In the genomic region with DNA sequence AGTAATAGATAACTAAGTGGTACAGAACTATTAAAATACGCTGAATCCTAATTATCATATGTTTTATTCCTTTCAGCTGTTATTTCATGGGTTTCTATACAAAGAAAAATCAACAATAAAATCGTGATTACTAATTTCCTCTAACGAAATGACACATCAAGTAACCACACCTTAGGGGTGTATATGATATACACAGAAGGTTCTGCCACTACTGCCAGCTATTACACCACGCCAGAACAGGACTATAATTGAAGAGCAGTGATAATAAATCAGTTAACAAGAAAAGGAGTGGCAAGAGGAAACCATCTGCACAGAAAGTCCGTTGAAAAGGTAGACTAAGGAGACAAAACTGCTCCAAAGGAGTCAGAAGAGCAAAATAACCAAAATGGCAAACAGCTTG, we compare ENCODE assay signal across 12 cellular contexts. TPM values are rescaled to one million over a fixed set of nuclear protein-coding genes. Genes with fewer than 3 reads are reported as not detected.
A peak's percentile ranks its signal among the peaks of the same experiment; 100 is the strongest.
DNase-seq lines count a peak whose midpoint lies in the region; ATAC-seq and TF ChIP-seq lines count a peak whose summit lies in the region.
"Had no signal": no experiment of that assay in that cellular context is flagged by ENCODE, and none has a peak within 500 bp of the region (broad histone marks: within the 10 kb centered on the region; RNA-seq: fewer than 3 reads in every experiment).

No MANE protein-coding gene starts in this region.

- H3K4me3 Mint-ChIP-seq in T-helper 2 cell treated with Interferon-gamma antibody and Interleukin-4, amounts not matched to agents 5 μg/mL and 100 μg/mL, for 36 hours, result peak overlapping the region; percentile 79

- H3K4me3 ChIP-seq in BLaER1 treated with 17β-estradiol and CSF1 and Interleukin-3, amounts not matched to agents 10 nM and 100 nM, result no peak overlapping the region
- no peak overlapping the region for H3K4me3 ChIP-seq in HUES64 (ENCODE audit: low read length)

- H3K9me3 Mint-ChIP-seq in T-helper 2 cell treated with Interferon-gamma antibody and Interleukin-4, amounts not matched to agents 5 μg/mL and 100 μg/mL, for 36 hours, result no peaks in the 10 kb centered on the region

- ATAC-seq in foreskin keratinocyte (peak; percentile 9), HG03521 (IDR thresholded peaks at IDR 0.05; ENCODE audit: unreplicated experiment) (no peak)

- H3K27ac ChIP-seq in BLaER1 treated with 17β-estradiol and CSF1 and Interleukin-3, amounts not matched to agents 10 nM and 100 nM, result peak overlapping the region in 1 of 11 experiments; percentile 35; a peak in 2 of 22 replicates
- H3K27ac ChIP-seq in HUES64 (ENCODE audit: low read depth, low read length) (no peak overlapping the region), foreskin keratinocyte (peak overlapping the region; percentile 45)

- peaks cover 9 to 63% (median 33%) of the 10 kb centered on the region in 11 experiments; a peak in 21 of 22 replicates for H3K36me3 ChIP-seq in BLaER1 treated with 17β-estradiol and CSF1 and Interleukin-3, amounts not matched to agents 10 nM and 100 nM
- H3K36me3 ChIP-seq in HUES64 (ENCODE audit: insufficient read depth, low read length), result peaks cover 10% of the 10 kb centered on the region

- H3K36me3 Mint-ChIP-seq in T-helper 2 cell treated with Interferon-gamma antibody and Interleukin-4, amounts not matched to agents 5 μg/mL and 100 μg/mL, for 36 hours (ENCODE audit: low read depth), result peaks cover 26% of the 10 kb centered on the region

- no peak overlapping the region for H3K9ac ChIP-seq in BLaER1 treated with 17β-estradiol and CSF1 and Interleukin-3, amounts not matched to agents 10 nM and 100 nM
- peak overlapping the region; percentile 11; the same call in 1 of the 2 replicates for H3K9ac ChIP-seq in HUES64 (ENCODE audit: low read depth, low read length)

- no peaks in the 10 kb centered on the region for H3K27me3 Mint-ChIP-seq in T-helper 2 cell treated with Interferon-gamma antibody and Interleukin-4, amounts not matched to agents 5 μg/mL and 100 μg/mL, for 36 hours (ENCODE audit: low read depth)

- peak overlapping the region; percentile 92 for H3K27ac Mint-ChIP-seq in T-helper 2 cell treated with Interferon-gamma antibody and Interleukin-4, amounts not matched to agents 5 μg/mL and 100 μg/mL, for 36 hours

- no peak for TF ChIP-seq CTCF in foreskin keratinocyte (conservative IDR thresholded peaks at IDR 0.05)

- peak overlapping the region in 9 of 11 experiments; percentile 58 to 95 (median 92); a peak in 14 of 22 replicates for H3K4me2 ChIP-seq in BLaER1 treated with 17β-estradiol and CSF1 and Interleukin-3, amounts not matched to agents 10 nM and 100 nM

- H3K27me3 ChIP-seq in BLaER1 treated with 17β-estradiol and CSF1 and Interleukin-3, amounts not matched to agents 10 nM and 100 nM, result no peaks in the 10 kb centered on the region
- H3K27me3 ChIP-seq in HUES64 (ENCODE audit: insufficient read depth, low read length) (no peaks in the 10 kb centered on the region), foreskin keratinocyte (no peaks in the 10 kb centered on the region)

- DNase-seq in T-helper 2 cell treated with Interferon-gamma antibody and Interleukin-4, amounts not matched to agents 5 μg/mL and 100 μg/mL, for 36 hours (ENCODE audit: low spot score), result no peak
- DNase-seq in foreskin keratinocyte (no peak), occipital lobe (lab: John Stamatoyannopoulos, UW) (no peak), GM03348 (ENCODE audit: low spot score) (no peak)
- DNase-seq in stimulated activated CD4-positive, alpha-beta T cell treated with anti-CD3 and anti-CD28 coated beads, Interleukin-4, amount 100 ng/mL, for 1 hour, result no peak
- DNase-seq: central memory CD4-positive, alpha-beta T cell; NCI-H187 treated with DMSO at 0.1 percent for 48 hours had no signal

- no peaks in the 10 kb centered on the region for H3K9me3 ChIP-seq in BLaER1 treated with 17β-estradiol and CSF1 and Interleukin-3, amounts not matched to agents 10 nM and 100 nM (replicated peaks in 1 of 11)
- no peaks in the 10 kb centered on the region for H3K9me3 ChIP-seq in HUES64 (ENCODE audit: insufficient read depth, low read depth, low read length)

- peaks cover 29 to 39% (median 33%) of the 10 kb centered on the region in 10 experiments for H3K4me1 ChIP-seq in BLaER1 treated with 17β-estradiol and CSF1 and Interleukin-3, amounts not matched to agents 10 nM and 100 nM
- no peaks in the 10 kb centered on the region for H3K4me1 ChIP-seq in HUES64 (ENCODE audit: insufficient read depth, low read length)
- H3K4me1 ChIP-seq in foreskin keratinocyte, result peaks cover 20% of the 10 kb centered on the region

- peaks cover 38% of the 10 kb centered on the region for H3K4me1 Mint-ChIP-seq in T-helper 2 cell treated with Interferon-gamma antibody and Interleukin-4, amounts not matched to agents 5 μg/mL and 100 μg/mL, for 36 hours (ENCODE audit: low read depth)

- 90% methylated on average over 2 of the region's 5 CpGs for WGBS in HUES64

- peaks cover 0 to 58% (median 41%) of the 10 kb centered on the region in 11 experiments; a peak in 15 of 22 replicates for H4K20me1 ChIP-seq in BLaER1 treated with 17β-estradiol and CSF1 and Interleukin-3, amounts not matched to agents 10 nM and 100 nM

RNA-seq across cellular contexts. Expression of a gene that starts 3.0 kb away (rescaled TPM):
- polyA plus RNA-seq in HUES64 (2013, experiment 1 of 2), result 39.7 TPM
- 37.3 TPM for polyA plus RNA-seq in HUES64 (2013, experiment 2 of 2)
- total RNA-seq in foreskin keratinocyte (52.3 and 55.5 TPM in 2 replicates), occipital lobe (33.8 TPM)
- 43.5 and 52.6 TPM in 2 replicates for polyA plus RNA-seq in foreskin keratinocyte

RNA-seq across cellular contexts. Expression of a gene that starts 18.6 kb away (rescaled TPM):
- polyA plus RNA-seq in HUES64 (2013, experiment 1 of 2), result not detected
- polyA plus RNA-seq in HUES64 (2013, experiment 2 of 2), result not detected
- total RNA-seq in foreskin keratinocyte (not detected in 2 replicates), occipital lobe (not detected)
- not detected in 2 replicates for polyA plus RNA-seq in foreskin keratinocyte
- total RNA-seq: T-helper 1 cell treated with Interleukin-12 subunit alpha and Interleukin-12 subunit beta and Interleukin-4 antibody, amounts not matched to agents 30 ng/mL and 1 ng/mL, for 36 hours had no signal
- polyA plus RNA-seq: BJ had no signal
